In the genomic region with DNA sequence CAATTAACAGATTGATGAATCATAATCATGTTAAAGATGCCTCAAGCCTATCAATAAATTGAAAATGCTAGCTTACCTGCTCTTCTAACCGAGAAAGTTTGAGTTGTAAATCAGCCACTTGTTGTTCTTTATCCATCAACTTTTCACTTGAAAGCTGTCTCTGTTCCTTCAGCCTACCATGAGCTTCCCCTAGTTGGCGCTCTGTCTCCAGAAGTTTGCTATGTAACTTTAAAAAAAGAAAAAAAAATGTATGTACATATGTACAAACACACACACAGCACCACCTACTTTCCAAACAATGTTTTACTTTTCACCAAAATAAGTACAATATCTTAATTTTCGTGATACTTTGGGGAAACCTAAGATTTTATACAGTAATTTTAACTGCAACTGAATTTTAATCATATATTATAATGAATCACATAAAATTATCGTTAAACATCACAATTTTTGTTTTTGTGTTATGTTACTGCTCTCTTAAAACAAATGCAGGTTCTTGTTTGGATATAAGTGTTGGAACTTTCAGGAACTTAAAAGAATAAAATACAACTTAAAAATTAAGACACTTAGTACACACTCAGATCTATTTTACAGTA, we compare ENCODE assay signal across 8 cellular contexts.
DNase-seq lines count a peak whose midpoint lies in the region; ATAC-seq and TF ChIP-seq lines count a peak whose summit lies in the region.

No MANE protein-coding gene starts in this region.

- no peak for TF ChIP-seq POLR2A in spleen (IDR thresholded peaks at IDR 0.05)

- intact Hi-C loops in activated CD4-positive, alpha-beta T cell treated with anti-CD3 and anti-CD28 coated beads, Interleukin-2, amount 10 ng/mL, durations not matched to agents 24 days and 14 days (cut with micrococcal nuclease), result loop anchor here (5.0 to 10.0 kb wide), 2 partner anchors 99 to 157 kb away; a partner anchor contains a TSS
- intact Hi-C loops in spleen (cut with DNase I; ENCODE audit: low total_unique reads), result no loop called here

- peak in 6 of 11 experiments; percentile 23 to 45 (median 32) for TF ChIP-seq CTCF in spleen (IDR thresholded peaks at IDR 0.05 in 8 of 11, conservative IDR thresholded peaks at IDR 0.05 in 3 of 11)

- no peaks in the 10 kb centered on the region for H3K4me1 ChIP-seq in spleen
- no peaks in the 10 kb centered on the region for H3K4me1 ChIP-seq in effector memory CD4-positive, alpha-beta T cell (ENCODE audit: control insufficient read depth, insufficient read depth, low read length, poor library complexity, severe bottlenecking)

- WGBS in spleen, 5 donors, result 83 to 87% (median 85%) methylated on average over 4 of the region's 4 CpGs

- no peak overlapping the region for H3K4me3 Mint-ChIP-seq in activated CD4-positive, alpha-beta T cell treated with anti-CD3 and anti-CD28 coated beads, Interleukin-2, amount 10 ng/mL, durations not matched to agents 24 days and 14 days

- ATAC-seq in HG02981 (IDR thresholded peaks at IDR 0.05; ENCODE audit: unreplicated experiment), result no peak

- H3K27me3 Mint-ChIP-seq in activated CD4-positive, alpha-beta T cell treated with anti-CD3 and anti-CD28 coated beads, Interleukin-2, amount 10 ng/mL, durations not matched to agents 24 days and 14 days, result no peaks in the 10 kb centered on the region

- no peaks in the 10 kb centered on the region for H3K9me3 Mint-ChIP-seq in activated CD4-positive, alpha-beta T cell treated with anti-CD3 and anti-CD28 coated beads, Interleukin-2, amount 10 ng/mL, durations not matched to agents 24 days and 14 days

- peaks cover 0 to 81% (median 24%) of the 10 kb centered on the region in 6 donors for H3K36me3 ChIP-seq in spleen
- peaks cover 3% of the 10 kb centered on the region for H3K36me3 ChIP-seq in effector memory CD4-positive, alpha-beta T cell (ENCODE audit: control insufficient read depth, insufficient read depth, low read length)

- H3K4me3 ChIP-seq in spleen, result no peak overlapping the region
- H3K4me3 ChIP-seq in effector memory CD4-positive, alpha-beta T cell (ENCODE audit: insufficient read depth, low read depth, low read length, poor library complexity, severe bottlenecking), result no peak overlapping the region

- H3K27me3 ChIP-seq in spleen (replicated peaks in 1 of 7), result no peaks in the 10 kb centered on the region
- no peaks in the 10 kb centered on the region for H3K27me3 ChIP-seq in effector memory CD4-positive, alpha-beta T cell (replicated peaks; ENCODE audit: control insufficient read depth, insufficient read depth, low read length, poor library complexity, severe bottlenecking)

- peaks cover 13% of the 10 kb centered on the region for H3K36me3 Mint-ChIP-seq in activated CD4-positive, alpha-beta T cell treated with anti-CD3 and anti-CD28 coated beads, Interleukin-2, amount 10 ng/mL, durations not matched to agents 24 days and 14 days (ENCODE audit: low read depth)

- no peaks in the 10 kb centered on the region for H3K9me3 ChIP-seq in spleen
- H3K9me3 ChIP-seq in effector memory CD4-positive, alpha-beta T cell (ENCODE audit: control insufficient read depth, low read length), result no peaks in the 10 kb centered on the region

- DNase-seq in activated CD8-positive, alpha-beta memory T cell treated with anti-CD3 and anti-CD28 coated beads for 1 hour (ENCODE audit: extremely low read depth in 1 of 2, low read depth in 1 of 2), result peak; percentile 2 to 4
- DNase-seq in activated CD8-positive, alpha-beta memory T cell treated with anti-CD3 and anti-CD28 coated beads, Interleukin-2, amount 50 U/mL, for 48 hours, result no peak
- DNase-seq in LoVo (ENCODE audit: low spot score) (peak; percentile 56), fibroblast of the conjunctiva (ENCODE audit: low read depth) (peak; percentile 51), spleen (no peak)
- DNase-seq in activated CD4-positive, alpha-beta T cell treated with anti-CD3 and anti-CD28 coated beads, Interleukin-2, amount 10 ng/mL, durations not matched to agents 24 days and 14 days, result peak; percentile 80
- DNase-seq in effector memory CD4-positive, alpha-beta T cell, result no peak

- H3K27ac Mint-ChIP-seq in activated CD4-positive, alpha-beta T cell treated with anti-CD3 and anti-CD28 coated beads, Interleukin-2, amount 10 ng/mL, durations not matched to agents 24 days and 14 days, result no peak overlapping the region

- no peak overlapping the region for H3K27ac ChIP-seq in spleen
- no peak overlapping the region for H3K27ac ChIP-seq in effector memory CD4-positive, alpha-beta T cell (ENCODE audit: insufficient read depth, low read length, poor library complexity, severe bottlenecking)

- no peaks in the 10 kb centered on the region for H3K4me1 Mint-ChIP-seq in activated CD4-positive, alpha-beta T cell treated with anti-CD3 and anti-CD28 coated beads, Interleukin-2, amount 10 ng/mL, durations not matched to agents 24 days and 14 days

Comparison
In these comparisons a context has a peak if more than half of its experiments do, and no peak if none do; other contexts are left out.
1. DNase-seq: peak in activated CD8-positive, alpha-beta memory T cell treated with anti-CD3 and anti-CD28 coated beads for 1 hour (2 of 2), LoVo (single experiment), activated CD4-positive, alpha-beta T cell treated with anti-CD3 and anti-CD28 coated beads, Interleukin-2, amount 10 ng/mL, durations not matched to agents 24 days and 14 days (single experiment) and fibroblast of the conjunctiva (single experiment); none in activated CD8-positive, alpha-beta memory T cell treated with anti-CD3 and anti-CD28 coated beads, Interleukin-2, amount 50 U/mL, for 48 hours (single experiment), spleen (single experiment) and effector memory CD4-positive, alpha-beta T cell (0 of 3).